ENCODE assay signal across 24 cellular contexts in the genomic region with DNA sequence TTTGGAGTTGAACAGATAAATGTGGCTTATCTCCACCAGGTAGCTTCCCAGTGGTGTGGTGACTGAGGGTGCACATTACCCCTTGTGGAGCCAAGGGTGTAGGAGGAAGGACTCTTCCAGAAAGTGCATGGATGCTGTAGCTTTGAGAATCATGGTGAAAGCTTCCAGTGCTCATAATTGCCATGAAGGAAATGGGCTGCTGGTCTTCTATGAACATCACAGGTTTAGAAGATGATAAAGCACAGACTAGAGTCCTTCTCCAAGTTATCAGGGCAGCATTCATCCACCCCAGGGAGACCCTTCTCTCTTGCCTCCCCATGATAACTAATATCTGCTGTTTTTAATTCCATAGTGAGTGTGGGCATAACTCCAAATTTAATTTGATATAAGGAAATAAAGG.
"Had no signal": no experiment of that assay in that cellular context is flagged by ENCODE, and none has a peak within 500 bp of the region (broad histone marks: within the 10 kb centered on the region; RNA-seq: fewer than 3 reads in every experiment).

No MANE protein-coding gene starts in this region.

- ATAC-seq: left lobe of liver; naive thymus-derived CD4-positive, alpha-beta T cell; stimulated activated effector memory CD8-positive, alpha-beta T cell treated with anti-CD3 and anti-CD28 coated beads, Interleukin-12 subunit alpha, Interleukin-12 subunit beta, amount 100 ng/mL, for 72 hours had no signal

- H3K27me3 Mint-ChIP-seq: memory B cell, progenitor cell of endocrine pancreas, type B pancreatic cell had no signal

- H3K27ac Mint-ChIP-seq: mesothelial cell of epicardium; naive thymus-derived CD4-positive, alpha-beta T cell; nephron; neural progenitor cell; progenitor cell of endocrine pancreas; stimulated activated effector memory CD8-positive, alpha-beta T cell treated with anti-CD3 and anti-CD28 coated beads, Interleukin-12 subunit alpha, Interleukin-12 subunit beta, amount 100 ng/mL, for 72 hours; type B pancreatic cell had no signal

- H3K4me2 ChIP-seq: neural progenitor cell had no signal

- H3K4me3 Mint-ChIP-seq: memory B cell; mesothelial cell of epicardium; naive thymus-derived CD4-positive, alpha-beta T cell; nephron; neural progenitor cell; stimulated activated effector memory CD8-positive, alpha-beta T cell treated with anti-CD3 and anti-CD28 coated beads, Interleukin-12 subunit alpha, Interleukin-12 subunit beta, amount 100 ng/mL, for 72 hours; type B pancreatic cell had no signal

- H3K4me1 Mint-ChIP-seq: nephron had no signal

- FAIRE-seq: frontal cortex, kidney had no signal

- H3K27ac ChIP-seq: dorsolateral prefrontal cortex, neural progenitor cell, parathyroid adenoma, sigmoid colon, thyroid gland had no signal

- H3K4me1 ChIP-seq: neural progenitor cell, parathyroid adenoma had no signal

- H3K9me3 ChIP-seq: mucosa of descending colon, sigmoid colon, stomach, thyroid gland had no signal

- H3K36me3 ChIP-seq: neural progenitor cell, sigmoid colon, stomach, thyroid gland had no signal

- H3K9ac ChIP-seq: neural progenitor cell, parathyroid adenoma had no signal

- H3K27me3 ChIP-seq: dorsolateral prefrontal cortex, neural progenitor cell, stomach, thyroid gland had no signal

- DNase-seq: cortex of kidney; dorsolateral prefrontal cortex; effector CD4-positive, alpha-beta T cell; head of caudate nucleus; kidney; naive thymus-derived CD4-positive, alpha-beta T cell; sigmoid colon; stimulated activated CD4-positive, alpha-beta T cell treated with anti-CD3 and anti-CD28 coated beads, Interleukin-2, amount 100 ng/mL, for 24 hours; stimulated activated CD4-positive, alpha-beta T cell treated with anti-CD3 and anti-CD28 coated beads, Interleukin-4, amount 100 ng/mL, for 24 hours; stimulated activated naive CD4-positive, alpha-beta T cell treated with Interleukin-2 at 50 U/mL for 16 hours; stomach; thyroid gland had no signal

- H2AFZ ChIP-seq: neural progenitor cell, parathyroid adenoma had no signal

- H3K79me2 ChIP-seq: parathyroid adenoma had no signal

- H3K4me3 ChIP-seq: dorsolateral prefrontal cortex, lung, mucosa of descending colon, neural progenitor cell, sigmoid colon, stomach, thyroid gland had no signal

- H3K9me3 Mint-ChIP-seq: memory B cell; mesothelial cell of epicardium; naive thymus-derived CD4-positive, alpha-beta T cell; nephron; neural progenitor cell; stimulated activated effector memory CD8-positive, alpha-beta T cell treated with anti-CD3 and anti-CD28 coated beads, Interleukin-12 subunit alpha, Interleukin-12 subunit beta, amount 100 ng/mL, for 72 hours; type B pancreatic cell had no signal

- H3K36me3 Mint-ChIP-seq: memory B cell; mesothelial cell of epicardium; naive thymus-derived CD4-positive, alpha-beta T cell; neural progenitor cell; stimulated activated effector memory CD8-positive, alpha-beta T cell treated with anti-CD3 and anti-CD28 coated beads, Interleukin-12 subunit alpha, Interleukin-12 subunit beta, amount 100 ng/mL, for 72 hours; type B pancreatic cell had no signal
